ENCODE assay signal across 10 cellular contexts in genomic region chr2:98912957-98913915, GRCh38. TPM values are rescaled to one million over a fixed set of nuclear protein-coding genes. Genes with fewer than 3 reads are reported as not detected.
DNase-seq lines count a peak whose midpoint lies in the region; ATAC-seq, FAIRE-seq and TF ChIP-seq lines count a peak whose summit lies in the region.
"Had no signal": no experiment of that assay in that cellular context is flagged by ENCODE, and none has a peak within 500 bp of the region (broad histone marks: within the 10 kb centered on the region; RNA-seq: fewer than 3 reads in every experiment).

No MANE protein-coding gene starts in this region.

- no peaks in the 10 kb centered on the region for H3K23me2 ChIP-seq in H9 (ENCODE audit: insufficient read length, low read depth, low read length, poor library complexity, severe bottlenecking)

- H2AK5ac ChIP-seq in H9 (ENCODE audit: insufficient read length, low read length), result no peak overlapping the region

- POLR2A ChIA-PET in A673 (lab: Charles Lee; ENCODE audit: low non-redundant PET), result no interaction called here

- H3K36me3 ChIP-seq in A673 (ENCODE audit: insufficient read depth, low read length, poor library complexity, severe bottlenecking), result no peaks in the 10 kb centered on the region

- no peaks in the 10 kb centered on the region for H3K79me1 ChIP-seq in H9 (ENCODE audit: insufficient read depth, low read depth, low read length, poor library complexity, severe bottlenecking)

- H3K14ac ChIP-seq in H9 (ENCODE audit: insufficient read depth, low read length), result no peak overlapping the region

- H3K36me3 Mint-ChIP-seq in H9 (ENCODE audit: insufficient read depth in 1 of 3, low read depth in 3 of 3), result no peaks in the 10 kb centered on the region

- BruUV-seq in A673 (replicated peaks; lab: Mats Ljungman, UMichigan), result no TSS peak

- H3K9me3 ChIP-seq in H9 (ENCODE audit: control insufficient read depth, low read depth, low read length) (no peaks in the 10 kb centered on the region), A673 (ENCODE audit: low read depth, low read length, poor library complexity, severe bottlenecking) (no peaks in the 10 kb centered on the region)

- H2AFZ ChIP-seq in H9 (ENCODE audit: low read length), result no peak overlapping the region
- H2AFZ ChIP-seq: PC-9 had no signal

- CTCF ChIA-PET in A673 (lab: Charles Lee), result interaction anchor here (0.6 kb wide), 1 partner anchor 24 kb away, joined by 3 read pairs; no protein-coding TSS in a partner anchor

- H3K4me1 Mint-ChIP-seq in H9, result peaks cover 17 to 27% of the 10 kb centered on the region in 2 experiments

- intact Hi-C loops in A673 (cut with micrococcal nuclease; ENCODE audit: unreplicated experiment), result no loop called here

- WGBS in H9 (ENCODE audit: extremely low coverage, insufficient read length, low lambda C conversion rate), result no CpG with 5 or more reads among the region's 11 CpGs

- TF ChIP-seq CTCF in H9 (conservative IDR thresholded peaks at IDR 0.05), result no peak
- no peak for TF ChIP-seq CTCF in A673 (conservative IDR thresholded peaks at IDR 0.05; ENCODE audit: low read depth, low read length)

- H2BK20ac ChIP-seq in H9 (ENCODE audit: low read depth, low read length, poor library complexity, severe bottlenecking), result no peak overlapping the region

- no peaks in the 10 kb centered on the region for H3K79me2 ChIP-seq in H9 (ENCODE audit: insufficient read depth, low read length)

- H4K5ac ChIP-seq in H9 (ENCODE audit: insufficient read length, low read depth, low read length), result no peak overlapping the region

- no peak overlapping the region for H3K18ac ChIP-seq in H9 (ENCODE audit: insufficient read length, low read depth, low read length)

- no peak overlapping the region for H3K4me3 Mint-ChIP-seq in H9
- H3K4me3 Mint-ChIP-seq: CD4-positive, alpha-beta T cell had no signal

- H4K8ac ChIP-seq in H9 (replicated peaks; ENCODE audit: insufficient read length, low read depth, low read length), result peak overlapping the region; percentile 55

- no peak overlapping the region for H3K23ac ChIP-seq in H9 (ENCODE audit: insufficient read length, low read depth, low read length)

- H3K4me1 ChIP-seq in H9 (ENCODE audit: insufficient read depth, low read length) (no peaks in the 10 kb centered on the region), A673 (ENCODE audit: insufficient read depth, low read length, poor library complexity, severe bottlenecking) (peaks cover 6% of the 10 kb centered on the region)

- H2BK5ac ChIP-seq in H9 (ENCODE audit: insufficient read length, low read length), result no peak overlapping the region

- no peaks in the 10 kb centered on the region; a peak in 1 of 5 replicates for H3K9me3 Mint-ChIP-seq in H9
- H3K9me3 Mint-ChIP-seq: CD4-positive, alpha-beta T cell had no signal

- no peak overlapping the region for H2BK120ac ChIP-seq in H9 (ENCODE audit: low read depth, low read length, poor library complexity, severe bottlenecking)

- H3K4me2 ChIP-seq in H9 (ENCODE audit: insufficient read depth, insufficient read length, low read length), result no peak overlapping the region
- H3K4me2 ChIP-seq: PC-9 had no signal

- no peak overlapping the region for H3K56ac ChIP-seq in H9 (ENCODE audit: insufficient read length, low read depth, low read length)

- H3K27me3 ChIP-seq in H9 (ENCODE audit: insufficient read depth, low read length), result no peaks in the 10 kb centered on the region
- H3K27me3 ChIP-seq in A673 (replicated peaks; ENCODE audit: insufficient read depth, low read depth, low read length, poor library complexity), result no peaks in the 10 kb centered on the region

- no peak overlapping the region for H4K91ac ChIP-seq in H9 (ENCODE audit: insufficient read length, low read depth, low read length)

- FAIRE-seq in GM12892 (lab: Jason Lieb, UNC), result no peak

- H3K27ac Mint-ChIP-seq in H9, result peak overlapping the region in 1 of 3 experiments; percentile 23; a peak in 4 of 7 replicates
- H3K27ac Mint-ChIP-seq: CD4-positive, alpha-beta T cell had no signal

- TF ChIP-seq POLR2A in GM12892 (IDR thresholded peaks at IDR 0.05; ENCODE audit: low read depth, low read length), result no peak

- no peak overlapping the region for H3K4me3 ChIP-seq in A673 (ENCODE audit: low read depth, low read length, poor library complexity, severe bottlenecking)
- H3K4me3 ChIP-seq: PC-9 had no signal

- H4K20me1 ChIP-seq in H9 (ENCODE audit: control insufficient read depth, insufficient read depth, insufficient read length), result no peaks in the 10 kb centered on the region

- no peak for ATAC-seq in left lobe of liver

- H2BK15ac ChIP-seq in H9 (ENCODE audit: low read depth, low read length), result no peak overlapping the region

- DNase-seq in A172 (ENCODE audit: low spot score) (peak; percentile 84), H9 (no peak), astrocyte of the hippocampus (ENCODE audit: low read depth, low spot score) (peak; percentile 66), left lobe of liver (ENCODE audit: low spot score) (peak; percentile 37), T1000 (lab: John Stamatoyannopoulos, UW) (no peak), A673 (ENCODE audit: low spot score) (no peak), GM12892 (ENCODE audit: insufficient read length) (no peak), T-helper 2 cell (no peak)
- DNase-seq: CD4-positive, alpha-beta T cell had no signal

- no peak overlapping the region for H3T11ph ChIP-seq in H9 (ENCODE audit: low read length)

- H3K4ac ChIP-seq in H9 (ENCODE audit: low read depth, low read length), result no peak overlapping the region

- no peak overlapping the region for H3K9ac ChIP-seq in H9 (ENCODE audit: extremely low read depth, insufficient read length, low read length)

- H3K27me3 Mint-ChIP-seq in H9 (ENCODE audit: low read depth), result peaks cover 3% of the 10 kb centered on the region

- H2BK12ac ChIP-seq in H9 (ENCODE audit: insufficient read length, low read depth, low read length), result no peak overlapping the region

- no peak overlapping the region for H3K27ac ChIP-seq in H9 (ENCODE audit: insufficient read length, low read depth, low read length)
- H3K27ac ChIP-seq in A673 (ENCODE audit: low read depth, low read length, poor library complexity, severe bottlenecking), result no peak overlapping the region
- H3K27ac ChIP-seq: PC-9 had no signal

RNA-seq across cellular contexts. Expression of gene CRACDL, which starts 22.8 kb away (rescaled TPM):
- total RNA-seq in A172 (2014; rRNA removed; shearing (Covaris generic)), result 0.79 and 3.1 TPM in 2 replicates
- total RNA-seq in H9 (2021), result 0.29 and 0.48 TPM in 2 replicates
- 0.30 TPM for total RNA-seq in left lobe of liver
- not detected in 2 replicates for total RNA-seq in A673 (2021)
- not detected for polyA plus RNA-seq in GM12892 (2012; ENCODE audit: missing spikeins)

Comparison
In these comparisons a context has a peak if more than half of its experiments do, and no peak if none do; other contexts are left out.
1. DNase-seq: peak in A172 (single experiment), astrocyte of the hippocampus (single experiment) and left lobe of liver (single experiment); none in H9 (single experiment), T1000 (single experiment), A673 (single experiment), GM12892 (single experiment) and T-helper 2 cell (0 of 5).